Comparison of ENCODE assay signal across 14 cellular contexts in genomic region chr1:27596261-27596660, GRCh38. TPM values are rescaled to one million over a fixed set of nuclear protein-coding genes. Genes with fewer than 3 reads are reported as not detected.
DNase-seq lines count a peak whose midpoint lies in the region; ATAC-seq and TF ChIP-seq lines count a peak whose summit lies in the region.
"Had no signal": no experiment of that assay in that cellular context is flagged by ENCODE, and none has a peak within 500 bp of the region (broad histone marks: within the 10 kb centered on the region; RNA-seq: fewer than 3 reads in every experiment).

No MANE protein-coding gene starts in this region.

- H3K36me3 ChIP-seq in mesodermal cell (ENCODE audit: control insufficient read depth, insufficient read depth, low read length) (peaks cover 13% of the 10 kb centered on the region), tibial artery (peaks cover 0 to 8% (median 0%) of the 10 kb centered on the region in 3 donors)
- H3K36me3 ChIP-seq: pancreas, thoracic aorta had no signal

- peak overlapping the region; percentile 7 for H3K27ac ChIP-seq in mesodermal cell (ENCODE audit: low read depth, low read length, severe bottlenecking)
- peak overlapping the region; percentile 84 to 97 for H3K27ac ChIP-seq in tibial artery
- H3K27ac ChIP-seq: pancreas had no signal

- no peak overlapping the region for H3K4me3 ChIP-seq in mesodermal cell (ENCODE audit: extremely low read depth, insufficient read depth, low read length, poor library complexity, severe bottlenecking)
- H3K4me3 ChIP-seq in tibial artery, result no peak overlapping the region
- H3K4me3 ChIP-seq: pancreas, thoracic aorta had no signal

- no peaks in the 10 kb centered on the region for H3K27me3 ChIP-seq in tibial artery
- H3K27me3 ChIP-seq: foreskin keratinocyte, pancreas had no signal

- peak; percentile 32 for DNase-seq in NCI-H82 (lab: John Stamatoyannopoulos, UW)
- DNase-seq in NCI-H82 treated with DMSO at 0.1 percent for 48 hours (lab: John Stamatoyannopoulos, UW; ENCODE audit: unreplicated experiment), result no peak
- peak; percentile 39 for DNase-seq in UCSD-AML1 (lab: John Stamatoyannopoulos, UW; ENCODE audit: unreplicated experiment)
- no peak for DNase-seq in tibial artery
- no peak for DNase-seq in DMS79 treated with DMSO at 0.1 percent for 48 hours (lab: John Stamatoyannopoulos, UW)
- DNase-seq: activated CD8-positive, alpha-beta memory T cell treated with anti-CD3 and anti-CD28 coated beads, Interleukin-2, amount 50 U/mL, for 4 hours; activated naive CD4-positive, alpha-beta T cell treated with anti-CD3 and anti-CD28 coated beads for 36 hours; endodermal cell; foreskin keratinocyte; pancreas had no signal

- H3K9me3 ChIP-seq in mesodermal cell (ENCODE audit: control insufficient read depth, low read length), result no peaks in the 10 kb centered on the region
- H3K9me3 ChIP-seq in tibial artery, result no peaks in the 10 kb centered on the region
- H3K9me3 ChIP-seq: pancreas, thoracic aorta had no signal

- 56 to 62% methylated on average over 4 to 8 of the region's 9 CpGs for WGBS in mesodermal cell (ENCODE audit: insufficient coverage in 2 of 2), 2 experiments

- intact Hi-C loops in tibial artery (cut with DNase I; ENCODE audit: low total_unique reads), result loop anchor here (2.0 kb wide), 1 partner anchor 13 kb away; no protein-coding TSS in a partner anchor

- TF ChIP-seq CTCF in tibial artery (IDR thresholded peaks at IDR 0.05), result no peak

- H3K4me1 ChIP-seq in mesodermal cell (ENCODE audit: control insufficient read depth, insufficient read depth, low read length, poor library complexity, severe bottlenecking) (peaks cover 92% of the 10 kb centered on the region), tibial artery (peaks cover 9 to 100% (median 98%) of the 10 kb centered on the region in 4 donors)

- ATAC-seq in activated CD4-positive, CD25-positive, alpha-beta regulatory T cell treated with anti-CD3 and anti-CD28 coated beads, Interleukin-2, amount 50 U/mL, for 24 hours, result no peak
- ATAC-seq in HG03135 (IDR thresholded peaks at IDR 0.05; ENCODE audit: unreplicated experiment), result no peak
- ATAC-seq: foreskin keratinocyte, pancreas had no signal

RNA-seq across cellular contexts. Expression of gene AHDC1, which starts 7.7 kb away (rescaled TPM):
- 44.6 TPM for polyA plus RNA-seq in mesodermal cell (2013, experiment 1 of 2)
- 35.0 TPM for polyA plus RNA-seq in mesodermal cell (2013, experiment 2 of 2)

RNA-seq across cellular contexts. Expression of gene FGR, which starts 38.7 kb away (rescaled TPM):
- polyA plus RNA-seq in mesodermal cell (2013, experiment 1 of 2), result not detected
- not detected for polyA plus RNA-seq in mesodermal cell (2013, experiment 2 of 2)

Comparison
In these comparisons a context has a peak if more than half of its experiments do, and no peak if none do; other contexts are left out.
1. DNase-seq: peak in NCI-H82 (single experiment) and UCSD-AML1 (single experiment); none in NCI-H82 treated with DMSO at 0.1 percent for 48 hours (single experiment), tibial artery (0 of 2) and DMS79 treated with DMSO at 0.1 percent for 48 hours (single experiment).